Comparison of ENCODE assay signal across 24 cellular contexts in the genomic region with DNA sequence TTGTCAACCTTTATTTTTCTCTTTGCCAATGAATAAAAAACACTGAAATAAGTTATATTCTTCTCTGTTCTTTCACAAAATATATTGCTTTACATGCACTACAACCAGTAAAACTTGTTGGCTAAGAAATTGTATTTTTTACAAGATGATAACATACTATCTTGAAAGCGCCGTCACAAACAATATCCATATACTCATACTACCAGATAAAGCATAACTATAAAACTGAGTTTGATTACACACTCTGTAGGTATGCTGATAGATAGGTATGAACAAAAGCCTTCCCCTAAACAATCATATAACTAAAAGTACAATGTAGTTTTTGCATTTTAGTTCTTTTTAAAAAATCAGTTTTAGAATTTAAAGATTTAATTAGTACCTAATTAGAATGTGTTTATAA. TPM values are rescaled to one million over a fixed set of nuclear protein-coding genes. Genes with fewer than 3 reads are reported as not detected.
DNase-seq lines count a peak whose midpoint lies in the region; ATAC-seq, FAIRE-seq and TF ChIP-seq lines count a peak whose summit lies in the region.
"Had no signal": no experiment of that assay in that cellular context is flagged by ENCODE, and none has a peak within 500 bp of the region (broad histone marks: within the 10 kb centered on the region; RNA-seq: fewer than 3 reads in every experiment).

No MANE protein-coding gene starts in this region.

- no peak for ATAC-seq in gastroesophageal sphincter
- ATAC-seq: A549 had no signal

- no peak for DNase-seq in kidney
- DNase-seq in small intestine, result no peak
- DNase-seq in superior temporal gyrus (ENCODE audit: extremely low spot score), result no peak
- no peak for DNase-seq in NCI-H1092 (lab: John Stamatoyannopoulos, UW)
- DNase-seq: ACHN; AML-193; BE2C; CD4-positive, alpha-beta T cell; CD8-positive, alpha-beta memory T cell; DMS 273 treated with DMSO at 0.1 percent for 48 hours; DMS53; DMS79 treated with DMSO at 0.1 percent for 48 hours; GF-D8; GOT3 had no signal

- WGBS in small intestine, 3 donors, result 14 to 69% (median 35%) methylated on average over 2 of the region's 2 CpGs
- WGBS in gastroesophageal sphincter (ENCODE audit: low coverage in 1 of 2), 2 donors, result 91% methylated on average over 2 of the region's 2 CpGs; no CpG with 5 or more reads in 1 of the 2 donors

- H3K9ac ChIP-seq in kidney (ENCODE audit: low read length in 2 of 2), result no peak overlapping the region
- H3K9ac ChIP-seq: BLaER1 treated with 17β-estradiol and CSF1 and Interleukin-3, amounts not matched to agents 10 nM and 100 nM had no signal

- H3K4me1 ChIP-seq in kidney (ENCODE audit: control insufficient read depth in 1 of 2, insufficient read depth in 1 of 2, low read depth in 1 of 2, low read length in 2 of 2), result no peaks in the 10 kb centered on the region
- no peaks in the 10 kb centered on the region for H3K4me1 ChIP-seq in small intestine (ENCODE audit: control insufficient read depth in 2 of 2, insufficient read depth in 1 of 2, low read depth in 1 of 2, low read length in 1 of 2)
- H3K4me1 ChIP-seq in gastroesophageal sphincter, result peaks cover 0 to 13% (median 3%) of the 10 kb centered on the region in 3 donors
- H3K4me1 ChIP-seq: A549 had no signal

- no peaks in the 10 kb centered on the region for H3K36me3 ChIP-seq in kidney (ENCODE audit: control insufficient read depth in 1 of 2, insufficient read depth in 2 of 2, low read length in 2 of 2)
- no peaks in the 10 kb centered on the region for H3K36me3 ChIP-seq in small intestine (ENCODE audit: control insufficient read depth in 2 of 2, insufficient read depth in 2 of 2, low read length in 2 of 2)
- H3K36me3 ChIP-seq in gastroesophageal sphincter, result no peaks in the 10 kb centered on the region
- H3K36me3 ChIP-seq: BE2C; BLaER1 treated with 17β-estradiol and CSF1 and Interleukin-3, amounts not matched to agents 10 nM and 100 nM; HAP-1 had no signal

- TF ChIP-seq CTCF in kidney (IDR thresholded peaks at IDR 0.05; ENCODE audit: borderline replicate concordance, extremely low read depth, insufficient read depth) (no peak), gastroesophageal sphincter (IDR thresholded peaks at IDR 0.05) (no peak)

- FAIRE-seq in A204.1 (lab: Jason Lieb, UNC) (peak; percentile 11), colon (lab: Jason Lieb, UNC) (peak; percentile 93), kidney (lab: Jason Lieb, UNC) (peak; percentile 62), small intestine (lab: Jason Lieb, UNC) (peak; percentile 36)
- FAIRE-seq: A549, D721Med, GM12891, H54 had no signal

- no peak for TF ChIP-seq POLR2A in gastroesophageal sphincter (IDR thresholded peaks at IDR 0.05)

- H3K27me3 ChIP-seq in small intestine (ENCODE audit: control insufficient read depth in 2 of 2, insufficient read depth in 2 of 2, low read length in 2 of 2) (no peaks in the 10 kb centered on the region), gastroesophageal sphincter (no peaks in the 10 kb centered on the region)
- H3K27me3 ChIP-seq: BE2C; BLaER1 treated with 17β-estradiol and CSF1 and Interleukin-3, amounts not matched to agents 10 nM and 100 nM had no signal

- no peak for TF ChIP-seq EP300 in gastroesophageal sphincter (IDR thresholded peaks at IDR 0.05)

- intact Hi-C loops in kidney (cut with DNase I), result no loop called here

- H3K9me3 ChIP-seq in kidney (ENCODE audit: control insufficient read depth in 1 of 2, low read length in 2 of 2), result no peaks in the 10 kb centered on the region
- no peaks in the 10 kb centered on the region for H3K9me3 ChIP-seq in small intestine (ENCODE audit: control insufficient read depth, low read depth)
- H3K9me3 ChIP-seq in gastroesophageal sphincter, result no peaks in the 10 kb centered on the region
- H3K9me3 ChIP-seq: A549, BE2C, HAP-1 had no signal

- no peak overlapping the region for H3K4me3 ChIP-seq in kidney (ENCODE audit: low read length in 2 of 2)
- H3K4me3 ChIP-seq in small intestine (ENCODE audit: low read depth in 1 of 2, low read length in 2 of 2), result no peak overlapping the region
- H3K4me3 ChIP-seq in gastroesophageal sphincter, result no peak overlapping the region
- H3K4me3 ChIP-seq: A549; BLaER1 treated with 17β-estradiol and CSF1 and Interleukin-3, amounts not matched to agents 10 nM and 100 nM; HAP-1 had no signal

- H3K27ac ChIP-seq in kidney (ENCODE audit: low read depth in 2 of 2, low read length in 2 of 2) (no peak overlapping the region), small intestine (ENCODE audit: low read depth in 1 of 2, low read length in 1 of 2) (no peak overlapping the region), gastroesophageal sphincter (no peak overlapping the region)
- H3K27ac ChIP-seq: 22Rv1; A549; BLaER1 treated with 17β-estradiol and CSF1 and Interleukin-3, amounts not matched to agents 10 nM and 100 nM had no signal

RNA-seq across cellular contexts. Expression of a gene that starts 13.6 kb away (rescaled TPM):
- 43.1 TPM for total RNA-seq in kidney
- polyA plus RNA-seq in kidney (ENCODE audit: insufficient read depth, low read depth, low replicate concordance), result 6.0 TPM
- polyA plus RNA-seq in small intestine, result 10 to 100 TPM in 1 of 3 donors, 1 to 10 TPM in 2; 9.7 to 11.9 (median 9.9) TPM
- total RNA-seq in gastroesophageal sphincter, result 10 to 100 TPM; 44.6 to 70.5 (median 48.7) TPM
